Comparison of ENCODE assay signal across 8 cellular contexts in the genomic region with DNA sequence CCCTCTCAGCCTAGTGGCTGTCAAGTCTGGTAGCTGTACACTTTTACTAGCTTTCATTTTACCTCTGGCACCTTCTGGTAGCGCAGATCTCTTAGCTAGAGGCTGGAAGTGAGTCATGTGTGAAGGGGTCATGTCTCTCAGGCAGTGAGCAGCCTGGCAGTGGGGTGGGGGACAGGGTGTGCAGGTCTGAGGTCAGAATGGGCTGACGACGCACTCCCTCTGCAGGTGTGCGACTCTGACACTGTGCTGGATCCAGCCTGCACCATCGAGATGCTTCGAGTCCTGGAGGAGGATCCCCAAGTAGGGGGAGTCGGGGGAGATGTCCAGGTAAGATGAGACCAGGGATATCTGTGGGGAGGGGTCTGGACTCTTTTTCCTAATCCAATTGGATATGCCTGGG. TPM values are rescaled to one million over a fixed set of nuclear protein-coding genes. Genes with fewer than 3 reads are reported as not detected.
"Had no signal": no experiment of that assay in that cellular context is flagged by ENCODE, and none has a peak within 500 bp of the region (broad histone marks: within the 10 kb centered on the region; RNA-seq: fewer than 3 reads in every experiment).

No MANE protein-coding gene starts in this region.

- H3K4me1 ChIP-seq: prostate gland had no signal

- H3K27me3 ChIP-seq: ascending aorta, gastrocnemius medialis, thyroid gland had no signal

- H3K4me2 ChIP-seq: smooth muscle cell had no signal

- ATAC-seq: gastrocnemius medialis had no signal

- H3K27ac ChIP-seq: ascending aorta, gastrocnemius medialis, left lung, prostate gland, WERI-Rb-1 had no signal

- H3K9me3 ChIP-seq: ascending aorta, gastrocnemius medialis, left lung, prostate gland, thyroid gland had no signal

- H3K4me3 ChIP-seq: ascending aorta, gastrocnemius medialis, left lung, prostate gland, smooth muscle cell, thyroid gland had no signal

- DNase-seq: gastrocnemius medialis, occipital lobe had no signal

RNA-seq across cellular contexts. Expression of gene HAS3, which starts 7.8 kb away (rescaled TPM):
- total RNA-seq: ascending aorta had no signal
